In the genomic region with DNA sequence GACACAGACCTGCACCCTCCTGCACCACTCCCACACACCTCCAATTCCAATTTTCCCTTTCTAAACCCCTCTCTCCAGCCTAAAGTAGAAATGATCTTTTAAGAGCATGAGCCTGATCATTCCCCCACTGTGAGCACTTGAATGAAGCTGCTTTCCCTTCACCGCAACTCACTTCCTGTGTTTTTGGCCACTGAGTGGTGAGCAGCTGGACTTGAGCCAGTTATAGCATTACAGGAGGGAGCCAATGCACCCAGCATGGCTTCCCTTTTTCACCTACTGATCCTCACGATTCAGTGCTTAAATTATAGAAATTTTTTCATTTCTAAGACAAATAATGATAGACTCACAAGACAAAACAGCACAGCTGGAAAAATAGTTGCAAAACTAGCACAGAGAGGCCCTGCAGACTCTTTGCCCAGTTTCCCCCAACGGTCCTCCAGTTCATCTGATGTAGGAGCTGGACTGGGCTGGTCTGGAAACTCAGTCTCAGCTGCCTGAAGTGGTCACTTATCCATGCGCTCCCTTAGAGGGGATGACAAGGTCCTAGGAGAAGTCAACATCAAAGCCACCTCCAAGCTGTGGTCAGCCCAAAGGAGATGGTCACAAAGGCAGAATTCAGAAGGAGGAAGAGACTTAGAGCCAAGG, we compare ENCODE assay signal across 1 cellular context.
TF ChIP-seq lines count a peak whose summit lies in the region.

No MANE protein-coding gene starts in this region.

TF ChIP-seq in H1, 55 proteins besides CTCF, POLR2A, EP300 and RAD21:
- TF ChIP-seq ZNF274 (IDR thresholded peaks at IDR 0.05; ENCODE audit: borderline replicate concordance, extremely low read depth, low read length) = no peak
- TF ChIP-seq CTBP2 (IDR thresholded peaks at IDR 0.05; ENCODE audit: borderline replicate concordance, insufficient read depth, insufficient read length, low read length) = no peak
- TF ChIP-seq HDAC6 (IDR thresholded peaks at IDR 0.05; ENCODE audit: low read depth, low read length) = no peak
- no peak for TF ChIP-seq ASH2L (IDR thresholded peaks at IDR 0.05; ENCODE audit: low read length)
- no peak for TF ChIP-seq POLR2AphosphoS5 (IDR thresholded peaks at IDR 0.05; ENCODE audit: low read depth, low read length)
- no peak for TF ChIP-seq POU5F1 (IDR thresholded peaks at IDR 0.05; ENCODE audit: low read depth, low read length)
- no peak for TF ChIP-seq RBBP5 (IDR thresholded peaks at IDR 0.05; ENCODE audit: borderline replicate concordance, low read depth, low read length)
- TF ChIP-seq, protein P1, sequence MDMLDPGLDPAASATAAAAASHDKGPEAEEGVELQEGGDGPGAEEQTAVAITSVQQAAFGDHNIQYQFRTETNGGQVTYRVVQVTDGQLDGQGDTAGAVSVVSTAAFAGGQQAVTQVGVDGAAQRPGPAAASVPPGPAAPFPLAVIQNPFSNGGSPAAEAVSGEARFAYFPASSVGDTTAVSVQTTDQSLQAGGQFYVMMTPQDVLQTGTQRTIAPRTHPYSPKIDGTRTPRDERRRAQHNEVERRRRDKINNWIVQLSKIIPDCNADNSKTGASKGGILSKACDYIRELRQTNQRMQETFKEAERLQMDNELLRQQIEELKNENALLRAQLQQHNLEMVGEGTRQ (IDR thresholded peaks at IDR 0.05; ENCODE audit: low read length) = no peak
- no peak for TF ChIP-seq SIRT6 (IDR thresholded peaks at IDR 0.05; ENCODE audit: low read length)
- no peak for TF ChIP-seq TEAD4 (IDR thresholded peaks at IDR 0.05; ENCODE audit: low read depth, low read length)
- no peak for TF ChIP-seq HDAC2 (IDR thresholded peaks at IDR 0.05; ENCODE audit: borderline replicate concordance in 1 of 2, low read depth in 2 of 2, low read length in 2 of 2)
- TF ChIP-seq SP4 (IDR thresholded peaks at IDR 0.05; ENCODE audit: low read length) = no peak
- TF ChIP-seq, protein P2, sequence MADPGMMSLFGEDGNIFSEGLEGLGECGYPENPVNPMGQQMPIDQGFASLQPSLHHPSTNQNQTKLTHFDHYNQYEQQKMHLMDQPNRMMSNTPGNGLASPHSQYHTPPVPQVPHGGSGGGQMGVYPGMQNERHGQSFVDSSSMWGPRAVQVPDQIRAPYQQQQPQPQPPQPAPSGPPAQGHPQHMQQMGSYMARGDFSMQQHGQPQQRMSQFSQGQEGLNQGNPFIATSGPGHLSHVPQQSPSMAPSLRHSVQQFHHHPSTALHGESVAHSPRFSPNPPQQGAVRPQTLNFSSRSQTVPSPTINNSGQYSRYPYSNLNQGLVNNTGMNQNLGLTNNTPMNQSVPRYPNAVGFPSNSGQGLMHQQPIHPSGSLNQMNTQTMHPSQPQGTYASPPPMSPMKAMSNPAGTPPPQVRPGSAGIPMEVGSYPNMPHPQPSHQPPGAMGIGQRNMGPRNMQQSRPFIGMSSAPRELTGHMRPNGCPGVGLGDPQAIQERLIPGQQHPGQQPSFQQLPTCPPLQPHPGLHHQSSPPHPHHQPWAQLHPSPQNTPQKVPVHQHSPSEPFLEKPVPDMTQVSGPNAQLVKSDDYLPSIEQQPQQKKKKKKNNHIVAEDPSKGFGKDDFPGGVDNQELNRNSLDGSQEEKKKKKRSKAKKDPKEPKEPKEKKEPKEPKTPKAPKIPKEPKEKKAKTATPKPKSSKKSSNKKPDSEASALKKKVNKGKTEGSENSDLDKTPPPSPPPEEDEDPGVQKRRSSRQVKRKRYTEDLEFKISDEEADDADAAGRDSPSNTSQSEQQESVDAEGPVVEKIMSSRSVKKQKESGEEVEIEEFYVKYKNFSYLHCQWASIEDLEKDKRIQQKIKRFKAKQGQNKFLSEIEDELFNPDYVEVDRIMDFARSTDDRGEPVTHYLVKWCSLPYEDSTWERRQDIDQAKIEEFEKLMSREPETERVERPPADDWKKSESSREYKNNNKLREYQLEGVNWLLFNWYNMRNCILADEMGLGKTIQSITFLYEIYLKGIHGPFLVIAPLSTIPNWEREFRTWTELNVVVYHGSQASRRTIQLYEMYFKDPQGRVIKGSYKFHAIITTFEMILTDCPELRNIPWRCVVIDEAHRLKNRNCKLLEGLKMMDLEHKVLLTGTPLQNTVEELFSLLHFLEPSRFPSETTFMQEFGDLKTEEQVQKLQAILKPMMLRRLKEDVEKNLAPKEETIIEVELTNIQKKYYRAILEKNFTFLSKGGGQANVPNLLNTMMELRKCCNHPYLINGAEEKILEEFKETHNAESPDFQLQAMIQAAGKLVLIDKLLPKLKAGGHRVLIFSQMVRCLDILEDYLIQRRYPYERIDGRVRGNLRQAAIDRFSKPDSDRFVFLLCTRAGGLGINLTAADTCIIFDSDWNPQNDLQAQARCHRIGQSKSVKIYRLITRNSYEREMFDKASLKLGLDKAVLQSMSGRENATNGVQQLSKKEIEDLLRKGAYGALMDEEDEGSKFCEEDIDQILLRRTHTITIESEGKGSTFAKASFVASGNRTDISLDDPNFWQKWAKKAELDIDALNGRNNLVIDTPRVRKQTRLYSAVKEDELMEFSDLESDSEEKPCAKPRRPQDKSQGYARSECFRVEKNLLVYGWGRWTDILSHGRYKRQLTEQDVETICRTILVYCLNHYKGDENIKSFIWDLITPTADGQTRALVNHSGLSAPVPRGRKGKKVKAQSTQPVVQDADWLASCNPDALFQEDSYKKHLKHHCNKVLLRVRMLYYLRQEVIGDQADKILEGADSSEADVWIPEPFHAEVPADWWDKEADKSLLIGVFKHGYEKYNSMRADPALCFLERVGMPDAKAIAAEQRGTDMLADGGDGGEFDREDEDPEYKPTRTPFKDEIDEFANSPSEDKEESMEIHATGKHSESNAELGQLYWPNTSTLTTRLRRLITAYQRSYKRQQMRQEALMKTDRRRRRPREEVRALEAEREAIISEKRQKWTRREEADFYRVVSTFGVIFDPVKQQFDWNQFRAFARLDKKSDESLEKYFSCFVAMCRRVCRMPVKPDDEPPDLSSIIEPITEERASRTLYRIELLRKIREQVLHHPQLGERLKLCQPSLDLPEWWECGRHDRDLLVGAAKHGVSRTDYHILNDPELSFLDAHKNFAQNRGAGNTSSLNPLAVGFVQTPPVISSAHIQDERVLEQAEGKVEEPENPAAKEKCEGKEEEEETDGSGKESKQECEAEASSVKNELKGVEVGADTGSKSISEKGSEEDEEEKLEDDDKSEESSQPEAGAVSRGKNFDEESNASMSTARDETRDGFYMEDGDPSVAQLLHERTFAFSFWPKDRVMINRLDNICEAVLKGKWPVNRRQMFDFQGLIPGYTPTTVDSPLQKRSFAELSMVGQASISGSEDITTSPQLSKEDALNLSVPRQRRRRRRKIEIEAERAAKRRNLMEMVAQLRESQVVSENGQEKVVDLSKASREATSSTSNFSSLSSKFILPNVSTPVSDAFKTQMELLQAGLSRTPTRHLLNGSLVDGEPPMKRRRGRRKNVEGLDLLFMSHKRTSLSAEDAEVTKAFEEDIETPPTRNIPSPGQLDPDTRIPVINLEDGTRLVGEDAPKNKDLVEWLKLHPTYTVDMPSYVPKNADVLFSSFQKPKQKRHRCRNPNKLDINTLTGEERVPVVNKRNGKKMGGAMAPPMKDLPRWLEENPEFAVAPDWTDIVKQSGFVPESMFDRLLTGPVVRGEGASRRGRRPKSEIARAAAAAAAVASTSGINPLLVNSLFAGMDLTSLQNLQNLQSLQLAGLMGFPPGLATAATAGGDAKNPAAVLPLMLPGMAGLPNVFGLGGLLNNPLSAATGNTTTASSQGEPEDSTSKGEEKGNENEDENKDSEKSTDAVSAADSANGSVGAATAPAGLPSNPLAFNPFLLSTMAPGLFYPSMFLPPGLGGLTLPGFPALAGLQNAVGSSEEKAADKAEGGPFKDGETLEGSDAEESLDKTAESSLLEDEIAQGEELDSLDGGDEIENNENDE (IDR thresholded peaks at IDR 0.05; ENCODE audit: insufficient replicate concordance, low read length) = no peak
- TF ChIP-seq JUND (IDR thresholded peaks at IDR 0.05; ENCODE audit: low read length) = no peak
- no peak for TF ChIP-seq KDM4A (IDR thresholded peaks at IDR 0.05; ENCODE audit: low read depth, low read length, severe bottlenecking)
- TF ChIP-seq RXRA (IDR thresholded peaks at IDR 0.05; ENCODE audit: insufficient read depth, low read depth, low read length) = no peak
- no peak for TF ChIP-seq CBX5 (IDR thresholded peaks at IDR 0.05; ENCODE audit: low read depth, low read length)
- TF ChIP-seq PHF8 (conservative IDR thresholded peaks at IDR 0.05; ENCODE audit: low read depth, low read length) = no peak
- TF ChIP-seq GTF2F1 (IDR thresholded peaks at IDR 0.05; ENCODE audit: borderline replicate concordance, low read depth, low read length) = no peak
TF ChIP-seq in H1: peak in this region for 0.
